3 cellular contexts compared by ENCODE assay signal in the genomic region with DNA sequence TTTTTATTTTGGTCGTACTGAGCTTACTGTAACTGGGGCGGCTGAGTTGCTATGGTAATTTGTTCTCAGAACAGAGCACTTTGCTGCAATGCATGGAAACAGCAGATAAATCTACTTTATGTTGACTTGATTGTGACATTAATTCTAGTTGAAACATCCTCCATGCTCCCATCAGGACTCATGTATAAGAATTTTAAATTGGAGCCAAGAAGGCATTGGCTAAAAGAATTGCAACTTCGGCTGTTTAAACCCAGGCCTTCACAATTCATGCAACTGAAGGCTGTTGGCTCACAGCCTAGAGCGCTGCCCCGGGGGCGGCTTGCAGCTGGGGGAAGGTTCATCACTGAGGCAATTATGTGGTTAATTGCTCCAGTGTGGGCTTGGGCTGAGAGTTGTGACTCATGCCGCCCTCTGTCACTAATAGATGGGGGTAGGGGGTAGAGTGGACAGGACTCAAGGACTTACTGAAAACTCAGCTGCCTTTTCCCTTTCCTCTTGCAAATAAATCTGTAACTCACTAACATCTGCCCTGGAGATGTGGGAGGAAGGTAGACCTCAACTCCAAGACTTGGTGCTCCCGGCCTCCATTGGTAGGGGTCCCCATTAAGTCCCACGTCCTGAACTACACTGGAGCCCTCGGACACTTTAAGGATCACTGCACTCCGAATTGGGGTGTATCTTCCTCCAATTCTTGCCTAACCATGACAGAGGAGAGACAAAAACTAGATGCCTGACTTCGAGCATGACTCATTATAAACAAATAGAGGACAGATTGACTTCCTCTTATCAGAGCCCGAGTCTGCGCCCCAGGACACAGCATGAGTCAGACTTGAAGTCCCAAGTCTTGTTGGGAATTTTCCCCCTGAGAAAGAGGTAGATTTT.
A peak's percentile ranks its signal among the peaks of the same experiment; 100 is the strongest.
TF ChIP-seq lines count a peak whose summit lies in the region.

No MANE protein-coding gene starts in this region.

TF ChIP-seq in GM23338, 12 proteins besides CTCF, POLR2A, EP300 and RAD21 (continues in another document):
- TF ChIP-seq EZH2 (IDR thresholded peaks at IDR 0.05; ENCODE audit: low read depth, unreplicated experiment) = no peak
- TF ChIP-seq ZNF114 (CRISPR knock-in tag; IDR thresholded peaks at IDR 0.05) = no peak
- TF ChIP-seq, protein P1, sequence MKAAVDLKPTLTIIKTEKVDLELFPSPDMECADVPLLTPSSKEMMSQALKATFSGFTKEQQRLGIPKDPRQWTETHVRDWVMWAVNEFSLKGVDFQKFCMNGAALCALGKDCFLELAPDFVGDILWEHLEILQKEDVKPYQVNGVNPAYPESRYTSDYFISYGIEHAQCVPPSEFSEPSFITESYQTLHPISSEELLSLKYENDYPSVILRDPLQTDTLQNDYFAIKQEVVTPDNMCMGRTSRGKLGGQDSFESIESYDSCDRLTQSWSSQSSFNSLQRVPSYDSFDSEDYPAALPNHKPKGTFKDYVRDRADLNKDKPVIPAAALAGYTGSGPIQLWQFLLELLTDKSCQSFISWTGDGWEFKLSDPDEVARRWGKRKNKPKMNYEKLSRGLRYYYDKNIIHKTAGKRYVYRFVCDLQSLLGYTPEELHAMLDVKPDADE (IDR thresholded peaks at IDR 0.05) = no peak

TF ChIP-seq in SK-N-SH, 30 proteins besides CTCF, POLR2A, EP300 and RAD21:
- TF ChIP-seq TAF1 (IDR thresholded peaks at IDR 0.05; ENCODE audit: borderline replicate concordance, low read depth, low read length) = 0 out of 2 replicates have a peak, but pooled peaks have one; percentile 15
- TF ChIP-seq JUND (IDR thresholded peaks at IDR 0.05) = peak; percentile 66
- TF ChIP-seq TCF12 (IDR thresholded peaks at IDR 0.05) = peak; percentile 40
- TF ChIP-seq, protein P2, sequence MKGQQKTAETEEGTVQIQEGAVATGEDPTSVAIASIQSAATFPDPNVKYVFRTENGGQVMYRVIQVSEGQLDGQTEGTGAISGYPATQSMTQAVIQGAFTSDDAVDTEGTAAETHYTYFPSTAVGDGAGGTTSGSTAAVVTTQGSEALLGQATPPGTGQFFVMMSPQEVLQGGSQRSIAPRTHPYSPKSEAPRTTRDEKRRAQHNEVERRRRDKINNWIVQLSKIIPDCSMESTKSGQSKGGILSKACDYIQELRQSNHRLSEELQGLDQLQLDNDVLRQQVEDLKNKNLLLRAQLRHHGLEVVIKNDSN (IDR thresholded peaks at IDR 0.05; ENCODE audit: borderline replicate concordance, low read depth) = no peak
- TF ChIP-seq NRF1 (IDR thresholded peaks at IDR 0.05; ENCODE audit: low read depth, low read length) = peak; percentile 61
- TF ChIP-seq CHD2 (IDR thresholded peaks at IDR 0.05; ENCODE audit: low read length, partially characterized antibody) = no peak
- peak; percentile 79 for TF ChIP-seq NFIC (IDR thresholded peaks at IDR 0.05; ENCODE audit: borderline replicate concordance)
- no peak for TF ChIP-seq MXI1 (IDR thresholded peaks at IDR 0.05; ENCODE audit: low read depth, low read length)
- TF ChIP-seq RXRA (IDR thresholded peaks at IDR 0.05; ENCODE audit: borderline replicate concordance, low read depth) = peak; percentile 45; the same call in 1 of the 2 replicates
- TF ChIP-seq SIN3A (IDR thresholded peaks at IDR 0.05; ENCODE audit: borderline replicate concordance, low read depth, low read length) = peak; percentile 33; the same call in 1 of the 2 replicates
- no peak for TF ChIP-seq MEF2A (IDR thresholded peaks at IDR 0.05; ENCODE audit: borderline replicate concordance, low read depth)
- no peak for TF ChIP-seq GATA2 (CRISPR knock-in tag; IDR thresholded peaks at IDR 0.05)
- no peak for TF ChIP-seq FOXM1 (IDR thresholded peaks at IDR 0.05; ENCODE audit: low read depth)
- TF ChIP-seq, protein P3, sequence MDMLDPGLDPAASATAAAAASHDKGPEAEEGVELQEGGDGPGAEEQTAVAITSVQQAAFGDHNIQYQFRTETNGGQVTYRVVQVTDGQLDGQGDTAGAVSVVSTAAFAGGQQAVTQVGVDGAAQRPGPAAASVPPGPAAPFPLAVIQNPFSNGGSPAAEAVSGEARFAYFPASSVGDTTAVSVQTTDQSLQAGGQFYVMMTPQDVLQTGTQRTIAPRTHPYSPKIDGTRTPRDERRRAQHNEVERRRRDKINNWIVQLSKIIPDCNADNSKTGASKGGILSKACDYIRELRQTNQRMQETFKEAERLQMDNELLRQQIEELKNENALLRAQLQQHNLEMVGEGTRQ (IDR thresholded peaks at IDR 0.05; ENCODE audit: borderline replicate concordance, low read depth, low read length) = no peak
- no peak; the same call in 1 of the 2 replicates for TF ChIP-seq YY1 (IDR thresholded peaks at IDR 0.05; ENCODE audit: low read depth)
- TF ChIP-seq, protein P4, sequence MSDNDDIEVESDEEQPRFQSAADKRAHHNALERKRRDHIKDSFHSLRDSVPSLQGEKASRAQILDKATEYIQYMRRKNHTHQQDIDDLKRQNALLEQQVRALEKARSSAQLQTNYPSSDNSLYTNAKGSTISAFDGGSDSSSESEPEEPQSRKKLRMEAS (IDR thresholded peaks at IDR 0.05; ENCODE audit: low read depth) = peak; percentile 40; the same call in 1 of the 2 replicates
- TF ChIP-seq POLR2AphosphoS5 (IDR thresholded peaks at IDR 0.05; ENCODE audit: low read depth, low read length) = no peak; the same call in 1 of the 2 replicates
- TF ChIP-seq FOSL2 (IDR thresholded peaks at IDR 0.05; ENCODE audit: borderline replicate concordance, low read depth) = peak; percentile 82
- TF ChIP-seq, protein P5, sequence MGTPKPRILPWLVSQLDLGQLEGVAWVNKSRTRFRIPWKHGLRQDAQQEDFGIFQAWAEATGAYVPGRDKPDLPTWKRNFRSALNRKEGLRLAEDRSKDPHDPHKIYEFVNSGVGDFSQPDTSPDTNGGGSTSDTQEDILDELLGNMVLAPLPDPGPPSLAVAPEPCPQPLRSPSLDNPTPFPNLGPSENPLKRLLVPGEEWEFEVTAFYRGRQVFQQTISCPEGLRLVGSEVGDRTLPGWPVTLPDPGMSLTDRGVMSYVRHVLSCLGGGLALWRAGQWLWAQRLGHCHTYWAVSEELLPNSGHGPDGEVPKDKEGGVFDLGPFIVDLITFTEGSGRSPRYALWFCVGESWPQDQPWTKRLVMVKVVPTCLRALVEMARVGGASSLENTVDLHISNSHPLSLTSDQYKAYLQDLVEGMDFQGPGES (IDR thresholded peaks at IDR 0.05; ENCODE audit: low read depth, low read length) = no peak
- TF ChIP-seq, protein P6, sequence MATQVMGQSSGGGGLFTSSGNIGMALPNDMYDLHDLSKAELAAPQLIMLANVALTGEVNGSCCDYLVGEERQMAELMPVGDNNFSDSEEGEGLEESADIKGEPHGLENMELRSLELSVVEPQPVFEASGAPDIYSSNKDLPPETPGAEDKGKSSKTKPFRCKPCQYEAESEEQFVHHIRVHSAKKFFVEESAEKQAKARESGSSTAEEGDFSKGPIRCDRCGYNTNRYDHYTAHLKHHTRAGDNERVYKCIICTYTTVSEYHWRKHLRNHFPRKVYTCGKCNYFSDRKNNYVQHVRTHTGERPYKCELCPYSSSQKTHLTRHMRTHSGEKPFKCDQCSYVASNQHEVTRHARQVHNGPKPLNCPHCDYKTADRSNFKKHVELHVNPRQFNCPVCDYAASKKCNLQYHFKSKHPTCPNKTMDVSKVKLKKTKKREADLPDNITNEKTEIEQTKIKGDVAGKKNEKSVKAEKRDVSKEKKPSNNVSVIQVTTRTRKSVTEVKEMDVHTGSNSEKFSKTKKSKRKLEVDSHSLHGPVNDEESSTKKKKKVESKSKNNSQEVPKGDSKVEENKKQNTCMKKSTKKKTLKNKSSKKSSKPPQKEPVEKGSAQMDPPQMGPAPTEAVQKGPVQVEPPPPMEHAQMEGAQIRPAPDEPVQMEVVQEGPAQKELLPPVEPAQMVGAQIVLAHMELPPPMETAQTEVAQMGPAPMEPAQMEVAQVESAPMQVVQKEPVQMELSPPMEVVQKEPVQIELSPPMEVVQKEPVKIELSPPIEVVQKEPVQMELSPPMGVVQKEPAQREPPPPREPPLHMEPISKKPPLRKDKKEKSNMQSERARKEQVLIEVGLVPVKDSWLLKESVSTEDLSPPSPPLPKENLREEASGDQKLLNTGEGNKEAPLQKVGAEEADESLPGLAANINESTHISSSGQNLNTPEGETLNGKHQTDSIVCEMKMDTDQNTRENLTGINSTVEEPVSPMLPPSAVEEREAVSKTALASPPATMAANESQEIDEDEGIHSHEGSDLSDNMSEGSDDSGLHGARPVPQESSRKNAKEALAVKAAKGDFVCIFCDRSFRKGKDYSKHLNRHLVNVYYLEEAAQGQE (IDR thresholded peaks at IDR 0.05; ENCODE audit: low read depth, low read length) = 0 out of 2 replicates have a peak, but pooled peaks have one; percentile 21

TF ChIP-seq in endothelial cell of umbilical vein, 7 proteins besides CTCF, POLR2A, EP300 and RAD21:
- peak; percentile 67 for TF ChIP-seq JUN (IDR thresholded peaks at IDR 0.05; ENCODE audit: borderline replicate concordance, insufficient read depth, insufficient read length, low read depth)
- peak; percentile 38 for TF ChIP-seq POLR2AphosphoS5 (IDR thresholded peaks at IDR 0.05; ENCODE audit: insufficient read depth, low read depth, low read length)
- TF ChIP-seq EZH2 (IDR thresholded peaks at IDR 0.05; ENCODE audit: borderline replicate concordance, low read depth, low read length, severe bottlenecking) = no peak
- TF ChIP-seq FOS (IDR thresholded peaks at IDR 0.05; ENCODE audit: borderline replicate concordance, insufficient read depth, low read length) = peak; percentile 85
